Comparison of ENCODE assay signal across 19 cellular contexts in genomic region chr12:113879658-113880057, GRCh38.
"Had no signal": no experiment of that assay in that cellular context is flagged by ENCODE, and none has a peak within 500 bp of the region (broad histone marks: within the 10 kb centered on the region; RNA-seq: fewer than 3 reads in every experiment).

No MANE protein-coding gene starts in this region.

- H3K36me3 ChIP-seq: upper lobe of right lung, vagina had no signal

- H3K27ac ChIP-seq: foreskin keratinocyte, heart right ventricle, spleen, testis, tibial nerve, upper lobe of right lung, vagina had no signal

- H3K4me1 ChIP-seq: foreskin keratinocyte, heart right ventricle, spleen, testis, upper lobe of right lung had no signal

- H3K4me3 Mint-ChIP-seq: dendritic cell treated with granulocyte-macrophage colony-stimulating factor and Interleukin-4, amounts not matched to agents 40 ng/mL and 50 ng/mL, for 4 days; mesothelial cell of epicardium; nephron; stimulated activated memory B cell treated with anti-CD40 and anti-IgM and Interleukin-4, amounts not matched to agents 10 μg/mL and 1 μg/mL and 100 μg/mL, for 72 hours; stimulated activated naive CD8-positive, alpha-beta T cell treated with anti-CD3 and anti-CD28 coated beads, Interleukin-15, amount 100 ng/mL, for 72 hours had no signal

- H3K4me3 ChIP-seq: heart right ventricle, spleen, testis, tibial nerve, upper lobe of right lung, vagina had no signal

- H3K27me3 Mint-ChIP-seq: dendritic cell treated with granulocyte-macrophage colony-stimulating factor and Interleukin-4, amounts not matched to agents 40 ng/mL and 50 ng/mL, for 4 days; stimulated activated memory B cell treated with anti-CD40 and anti-IgM and Interleukin-4, amounts not matched to agents 10 μg/mL and 1 μg/mL and 100 μg/mL, for 72 hours; stimulated activated naive CD8-positive, alpha-beta T cell treated with anti-CD3 and anti-CD28 coated beads, Interleukin-15, amount 100 ng/mL, for 72 hours had no signal

- H3K27ac Mint-ChIP-seq: dendritic cell treated with granulocyte-macrophage colony-stimulating factor and Interleukin-4, amounts not matched to agents 40 ng/mL and 50 ng/mL, for 4 days; mesothelial cell of epicardium; nephron; stimulated activated memory B cell treated with anti-CD40 and anti-IgM and Interleukin-4, amounts not matched to agents 10 μg/mL and 1 μg/mL and 100 μg/mL, for 72 hours; stimulated activated naive CD8-positive, alpha-beta T cell treated with anti-CD3 and anti-CD28 coated beads, Interleukin-15, amount 100 ng/mL, for 72 hours had no signal

- H3K4me1 Mint-ChIP-seq: stimulated activated naive CD8-positive, alpha-beta T cell treated with anti-CD3 and anti-CD28 coated beads, Interleukin-15, amount 100 ng/mL, for 72 hours had no signal

- ATAC-seq: foreskin keratinocyte; heart right ventricle; sciatic nerve; stimulated activated memory B cell treated with anti-CD40 and anti-IgM and Interleukin-4, amounts not matched to agents 10 μg/mL and 1 μg/mL and 100 μg/mL, for 72 hours; stimulated activated naive CD8-positive, alpha-beta T cell treated with anti-CD3 and anti-CD28 coated beads, Interleukin-15, amount 100 ng/mL, for 72 hours; upper lobe of right lung had no signal

- DNase-seq: erythroblast; foreskin keratinocyte; heart right ventricle; hypothalamus; kidney glomerular epithelial cell; spleen; stimulated activated CD4-positive, alpha-beta T cell treated with anti-CD3 and anti-CD28 coated beads, Interleukin-15, amount 100 ng/mL, for 24 hours; stimulated activated CD4-positive, alpha-beta T cell treated with anti-CD3 and anti-CD28 coated beads, Interleukin-1b, Interleukin-23, amount 100 ng/mL, for 48 hours; stimulated activated CD4-positive, alpha-beta T cell treated with anti-CD3 and anti-CD28 coated beads, Interleukin-4, amount 100 ng/mL, for 24 hours; stimulated activated naive CD8-positive, alpha-beta T cell treated with anti-CD3 and anti-CD28 coated beads, Interleukin-15, amount 100 ng/mL, for 72 hours; testis; upper lobe of right lung had no signal

- H3K27me3 ChIP-seq: foreskin keratinocyte, heart right ventricle, spleen, testis, tibial nerve, upper lobe of right lung, vagina had no signal

- H3K9me3 Mint-ChIP-seq: dendritic cell treated with granulocyte-macrophage colony-stimulating factor and Interleukin-4, amounts not matched to agents 40 ng/mL and 50 ng/mL, for 4 days; stimulated activated memory B cell treated with anti-CD40 and anti-IgM and Interleukin-4, amounts not matched to agents 10 μg/mL and 1 μg/mL and 100 μg/mL, for 72 hours; stimulated activated naive CD8-positive, alpha-beta T cell treated with anti-CD3 and anti-CD28 coated beads, Interleukin-15, amount 100 ng/mL, for 72 hours had no signal
